13 cellular contexts compared by ENCODE assay signal in the genomic region with DNA sequence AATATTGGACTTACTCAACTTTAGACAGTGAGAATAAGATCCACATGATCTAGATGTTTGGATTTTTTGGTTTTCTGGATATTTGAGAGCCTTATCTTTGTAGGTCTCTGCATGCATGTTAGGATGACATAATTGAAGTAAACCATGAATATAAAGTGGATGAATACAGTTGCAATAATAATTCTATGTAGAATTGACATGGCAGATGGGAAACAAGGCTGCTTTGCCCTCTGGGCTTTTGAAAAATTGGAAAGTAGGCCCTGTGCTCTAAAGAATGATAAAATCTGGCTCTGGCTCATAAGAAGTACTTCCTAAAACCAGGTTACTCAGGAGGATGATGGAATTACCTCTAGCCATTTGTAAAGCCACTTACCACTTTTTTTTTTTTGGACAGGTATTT.
DNase-seq lines count a peak whose midpoint lies in the region; ATAC-seq and TF ChIP-seq lines count a peak whose summit lies in the region.
"Had no signal": no experiment of that assay in that cellular context is flagged by ENCODE, and none has a peak within 500 bp of the region (broad histone marks: within the 10 kb centered on the region; RNA-seq: fewer than 3 reads in every experiment).

No MANE protein-coding gene starts in this region.

- H3K27me3 ChIP-seq in SJCRH30: no peaks in the 10 kb centered on the region
- no peaks in the 10 kb centered on the region for H3K27me3 ChIP-seq in naive thymus-derived CD4-positive, alpha-beta T cell (ENCODE audit: control insufficient read depth in 2 of 2, insufficient read depth in 2 of 2, low read length in 2 of 2)
- no peaks in the 10 kb centered on the region for H3K27me3 ChIP-seq in gastroesophageal sphincter
- H3K27me3 ChIP-seq: BLaER1 treated with 17β-estradiol and CSF1 and Interleukin-3, amounts not matched to agents 10 nM and 100 nM had no signal

- H3K27me3 Mint-ChIP-seq in naive thymus-derived CD4-positive, alpha-beta T cell: no peaks in the 10 kb centered on the region
- H3K27me3 Mint-ChIP-seq: CD4-positive, CD25-positive, alpha-beta regulatory T cell had no signal

- intact Hi-C loops in naive thymus-derived CD4-positive, alpha-beta T cell (cut with micrococcal nuclease): no loop called here

- H3K27ac ChIP-seq in SJCRH30: peak overlapping the region; percentile 77
- H3K27ac ChIP-seq in naive thymus-derived CD4-positive, alpha-beta T cell (ENCODE audit: low read depth, low read length): no peak overlapping the region
- no peak overlapping the region for H3K27ac ChIP-seq in gastroesophageal sphincter
- H3K27ac ChIP-seq: BLaER1 treated with 17β-estradiol and CSF1 and Interleukin-3, amounts not matched to agents 10 nM and 100 nM had no signal

- no peak for TF ChIP-seq CTCF in gastroesophageal sphincter (IDR thresholded peaks at IDR 0.05)

- H3K4me3 ChIP-seq in SJCRH30 (no peak overlapping the region), gastroesophageal sphincter (no peak overlapping the region)
- H3K4me3 ChIP-seq in naive thymus-derived CD4-positive, alpha-beta T cell (ENCODE audit: low read length): no peak overlapping the region
- H3K4me3 ChIP-seq: BLaER1 treated with 17β-estradiol and CSF1 and Interleukin-3, amounts not matched to agents 10 nM and 100 nM had no signal

- POLR2A ChIA-PET in naive thymus-derived CD4-positive, alpha-beta T cell (lab: Charles Lee): no interaction called here

- H3K4me1 ChIP-seq in SJCRH30 (peaks cover 20% of the 10 kb centered on the region), gastroesophageal sphincter (peaks cover 0 to 18% (median 0%) of the 10 kb centered on the region in 3 donors)
- H3K4me1 ChIP-seq in naive thymus-derived CD4-positive, alpha-beta T cell (ENCODE audit: control insufficient read depth in 2 of 2, insufficient read depth in 2 of 2, low read length in 2 of 2): peaks cover 0 to 9% of the 10 kb centered on the region in 2 donors

- H3K27ac Mint-ChIP-seq in naive thymus-derived CD4-positive, alpha-beta T cell: peak overlapping the region in 6 of 9 donors; percentile 18 to 67 (median 56)

- CTCF ChIA-PET in naive thymus-derived CD4-positive, alpha-beta T cell (lab: Charles Lee): no interaction called here

- no peak for ATAC-seq in naive thymus-derived CD4-positive, alpha-beta T cell
- ATAC-seq in gastroesophageal sphincter (no peak), GM21390 (IDR thresholded peaks at IDR 0.05; ENCODE audit: unreplicated experiment) (no peak)
- ATAC-seq: HCT116 had no signal

- H3K4me1 Mint-ChIP-seq in naive thymus-derived CD4-positive, alpha-beta T cell: peaks cover 28 to 92% (median 86%) of the 10 kb centered on the region in 7 donors

- H3K4me3 Mint-ChIP-seq in naive thymus-derived CD4-positive, alpha-beta T cell: peak overlapping the region in 1 of 10 donors; percentile 14
- H3K4me3 Mint-ChIP-seq: CD4-positive, CD25-positive, alpha-beta regulatory T cell had no signal

- no peak for TF ChIP-seq EP300 in gastroesophageal sphincter (IDR thresholded peaks at IDR 0.05)

- peaks cover 4 to 34% (median 21%) of the 10 kb centered on the region in 5 donors for H3K36me3 Mint-ChIP-seq in naive thymus-derived CD4-positive, alpha-beta T cell

- H3K9me3 ChIP-seq in SJCRH30 (replicated peaks): no peaks in the 10 kb centered on the region
- no peaks in the 10 kb centered on the region for H3K9me3 ChIP-seq in naive thymus-derived CD4-positive, alpha-beta T cell (ENCODE audit: control insufficient read depth in 2 of 3, low read length in 3 of 3)
- no peaks in the 10 kb centered on the region for H3K9me3 ChIP-seq in gastroesophageal sphincter

- H3K9me3 Mint-ChIP-seq in naive thymus-derived CD4-positive, alpha-beta T cell: peaks cover 0 to 5% (median 0%) of the 10 kb centered on the region in 11 donors
- H3K9me3 Mint-ChIP-seq: CD4-positive, CD25-positive, alpha-beta regulatory T cell had no signal

- DNase-seq in NCI-H526 (lab: John Stamatoyannopoulos, UW) (peak; percentile 6 to 13), NCI-H526 treated with DMSO at 0.1 percent for 48 hours (lab: John Stamatoyannopoulos, UW) (no peak), SJCRH30 (peak in 1 of 2 experiments; percentile 23), cerebellum (ENCODE audit: low spot score) (no peak)
- DNase-seq in naive thymus-derived CD4-positive, alpha-beta T cell: no peak
- DNase-seq: ACHN; CD4-positive, CD25-positive, alpha-beta regulatory T cell; DND-41; GDM1 had no signal

- no peaks in the 10 kb centered on the region for H3K36me3 ChIP-seq in SJCRH30
- H3K36me3 ChIP-seq in naive thymus-derived CD4-positive, alpha-beta T cell (ENCODE audit: control insufficient read depth in 2 of 3, insufficient read depth in 3 of 3, low read length in 3 of 3): no peaks in the 10 kb centered on the region
- H3K36me3 ChIP-seq in gastroesophageal sphincter: no peaks in the 10 kb centered on the region

- TF ChIP-seq POLR2A in gastroesophageal sphincter (IDR thresholded peaks at IDR 0.05): no peak

Comparison
In these comparisons a context has a peak if more than half of its experiments do, and no peak if none do; other contexts are left out.
1. DNase-seq: peak in NCI-H526 (2 of 2); none in NCI-H526 treated with DMSO at 0.1 percent for 48 hours (single experiment), naive thymus-derived CD4-positive, alpha-beta T cell (0 of 9) and cerebellum (single experiment).